Comparison of ENCODE assay signal across 27 cellular contexts in the genomic region with DNA sequence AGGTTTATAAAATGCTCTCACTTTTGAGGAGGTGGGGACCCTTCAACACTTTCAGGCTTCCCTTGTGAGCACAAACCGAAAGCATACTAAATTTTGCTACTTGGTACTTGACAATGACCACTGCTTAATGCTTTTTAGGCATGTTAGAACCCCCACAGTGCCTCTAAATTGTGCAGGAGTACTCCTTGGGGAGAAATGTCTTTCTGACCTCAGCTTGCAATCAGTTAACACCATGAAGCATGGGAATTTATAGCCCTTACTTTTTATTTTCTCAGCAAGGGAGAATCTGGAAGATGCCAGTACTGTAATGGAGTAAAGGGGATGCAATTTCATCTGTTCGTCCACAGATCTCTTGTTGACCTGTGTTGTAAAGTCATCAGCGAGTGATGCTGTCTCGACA.
"Had no signal": no experiment of that assay in that cellular context is flagged by ENCODE, and none has a peak within 500 bp of the region (broad histone marks: within the 10 kb centered on the region; RNA-seq: fewer than 3 reads in every experiment).

No MANE protein-coding gene starts in this region.

- H3K4me3 Mint-ChIP-seq: immature natural killer cell; naive thymus-derived CD8-positive, alpha-beta T cell; nephron; neural crest cell; stimulated activated memory B cell treated with anti-CD40 and anti-IgM and Interleukin-4, amounts not matched to agents 10 μg/mL and 1 μg/mL and 100 μg/mL, for 72 hours; stimulated activated naive CD8-positive, alpha-beta T cell treated with anti-CD3 and anti-CD28 coated beads, Interleukin-15, amount 100 ng/mL, for 72 hours; type B pancreatic cell had no signal

- H3K4me3 ChIP-seq: left ventricle myocardium inferior, ovary, right atrium auricular region, right lobe of liver, smooth muscle cell, tibial nerve, uterus had no signal

- H3K4me2 ChIP-seq: smooth muscle cell had no signal

- H3K27me3 ChIP-seq: neutrophil, ovary, right atrium auricular region, right lobe of liver, tibial nerve, uterus had no signal

- H3K27me3 Mint-ChIP-seq: naive thymus-derived CD8-positive, alpha-beta T cell; progenitor cell of endocrine pancreas; stimulated activated memory B cell treated with anti-CD40 and anti-IgM and Interleukin-4, amounts not matched to agents 10 μg/mL and 1 μg/mL and 100 μg/mL, for 72 hours; stimulated activated naive CD8-positive, alpha-beta T cell treated with anti-CD3 and anti-CD28 coated beads, Interleukin-15, amount 100 ng/mL, for 72 hours; type B pancreatic cell had no signal

- H3K9me3 ChIP-seq: neutrophil, ovary, right lobe of liver, uterus had no signal

- H3K27ac Mint-ChIP-seq: immature natural killer cell; naive thymus-derived CD8-positive, alpha-beta T cell; nephron; progenitor cell of endocrine pancreas; stimulated activated memory B cell treated with anti-CD40 and anti-IgM and Interleukin-4, amounts not matched to agents 10 μg/mL and 1 μg/mL and 100 μg/mL, for 72 hours; stimulated activated naive CD8-positive, alpha-beta T cell treated with anti-CD3 and anti-CD28 coated beads, Interleukin-15, amount 100 ng/mL, for 72 hours; type B pancreatic cell had no signal

- H3K4me1 ChIP-seq: left ventricle myocardium inferior, right atrium auricular region, right lobe of liver, tibial nerve, uterus had no signal

- DNase-seq: hypothalamus; immature natural killer cell; kidney; left colon; left ventricle myocardium inferior; mesenchymal stem cell; naive thymus-derived CD8-positive, alpha-beta T cell; occipital lobe; ovary; right lobe of liver; stimulated activated CD4-positive, alpha-beta T cell treated with anti-CD3 and anti-CD28 coated beads, Interleukin-1b, Interleukin-23, amount 100 ng/mL, for 48 hours; stimulated activated CD4-positive, alpha-beta T cell treated with anti-CD3 and anti-CD28 coated beads, Interleukin-2, amount 100 ng/mL, for 48 hours; stimulated activated CD4-positive, alpha-beta T cell treated with anti-CD3 and anti-CD28 coated beads, Interleukin-4, amount 100 ng/mL, for 4 hours; stimulated activated CD8-positive, alpha-beta memory T cell treated with anti-CD3 and anti-CD28 coated beads, Interleukin-4, amount 100 ng/mL, for 48 hours; stimulated activated naive CD4-positive, alpha-beta T cell treated with Interleukin-2 at 50 U/mL for 16 hours; stimulated activated naive CD8-positive, alpha-beta T cell treated with anti-CD3 and anti-CD28 coated beads, Interleukin-15, amount 100 ng/mL, for 72 hours; substantia nigra; uterus had no signal

- H3K36me3 Mint-ChIP-seq: immature natural killer cell; stimulated activated memory B cell treated with anti-CD40 and anti-IgM and Interleukin-4, amounts not matched to agents 10 μg/mL and 1 μg/mL and 100 μg/mL, for 72 hours had no signal

- ATAC-seq: left colon; naive thymus-derived CD8-positive, alpha-beta T cell; right lobe of liver; stimulated activated memory B cell treated with anti-CD40 and anti-IgM and Interleukin-4, amounts not matched to agents 10 μg/mL and 1 μg/mL and 100 μg/mL, for 72 hours; stimulated activated naive CD8-positive, alpha-beta T cell treated with anti-CD3 and anti-CD28 coated beads, Interleukin-15, amount 100 ng/mL, for 72 hours had no signal

- H3K4me1 Mint-ChIP-seq: immature natural killer cell; nephron; neural crest cell; stimulated activated memory B cell treated with anti-CD40 and anti-IgM and Interleukin-4, amounts not matched to agents 10 μg/mL and 1 μg/mL and 100 μg/mL, for 72 hours; stimulated activated naive CD8-positive, alpha-beta T cell treated with anti-CD3 and anti-CD28 coated beads, Interleukin-15, amount 100 ng/mL, for 72 hours had no signal

- H3K27ac ChIP-seq: left ventricle myocardium inferior, neutrophil, ovary, right atrium auricular region, right lobe of liver, tibial nerve, uterus had no signal

- H3K36me3 ChIP-seq: left ventricle myocardium inferior, neutrophil, ovary, right atrium auricular region, right lobe of liver, tibial nerve, uterus had no signal
